Comparison of ENCODE assay signal across 14 cellular contexts in genomic region chr10:78577673-78578072, GRCh38.
A peak's percentile ranks its signal among the peaks of the same experiment; 100 is the strongest.
DNase-seq lines count a peak whose midpoint lies in the region; ATAC-seq and TF ChIP-seq lines count a peak whose summit lies in the region.
"Had no signal": no experiment of that assay in that cellular context is flagged by ENCODE, and none has a peak within 500 bp of the region (broad histone marks: within the 10 kb centered on the region; RNA-seq: fewer than 3 reads in every experiment).

No MANE protein-coding gene starts in this region.

- H2BK120ac ChIP-seq in neuronal stem cell (ENCODE audit: low read depth, low read length), result no peak overlapping the region

- H2BK5ac ChIP-seq in neuronal stem cell (ENCODE audit: low read length), result no peak overlapping the region

- ATAC-seq in HG03097 (IDR thresholded peaks at IDR 0.05; ENCODE audit: low FRiP score, unreplicated experiment) (no peak), omental fat pad (ENCODE audit: low FRiP score) (no peak)

- H2AFZ ChIP-seq in neuronal stem cell (ENCODE audit: low read length), result peak overlapping the region; percentile 53
- H2AFZ ChIP-seq: parathyroid adenoma had no signal

- H3K14ac ChIP-seq in neuronal stem cell (ENCODE audit: low read length), result no peak overlapping the region

- no peak overlapping the region for H4K91ac ChIP-seq in neuronal stem cell (ENCODE audit: low read depth, low read length, poor library complexity)

- H3K4ac ChIP-seq in neuronal stem cell (ENCODE audit: low read length), result no peak overlapping the region

- H2BK15ac ChIP-seq in neuronal stem cell (ENCODE audit: low read length), result no peak overlapping the region

- H3K79me1 ChIP-seq in neuronal stem cell (ENCODE audit: low read depth, low read length), result no peaks in the 10 kb centered on the region

- H4K8ac ChIP-seq in neuronal stem cell (ENCODE audit: low read depth, low read length), result no peak overlapping the region

- no peaks in the 10 kb centered on the region for H3K36me3 Mint-ChIP-seq in Calu3 (ENCODE audit: insufficient read depth, unreplicated experiment)

- no peaks in the 10 kb centered on the region for H3K36me3 ChIP-seq in neuronal stem cell (replicated peaks in 1 of 2; ENCODE audit: control insufficient read depth in 2 of 2, insufficient read depth in 2 of 2, low read length in 2 of 2)
- H3K36me3 ChIP-seq: thyroid gland had no signal

- no peak overlapping the region for H2AK5ac ChIP-seq in neuronal stem cell (ENCODE audit: low read depth, low read length)

- no peak overlapping the region for H3K4me3 ChIP-seq in neuronal stem cell (ENCODE audit: low read length in 2 of 2)
- H3K4me3 ChIP-seq: skin epidermis, thyroid gland had no signal

- TF ChIP-seq CTCF in omental fat pad (IDR thresholded peaks at IDR 0.05) (no peak), Calu3 (IDR thresholded peaks at IDR 0.05; ENCODE audit: unreplicated experiment) (no peak)

- H3K4me2 ChIP-seq in neuronal stem cell (ENCODE audit: insufficient read depth, low read length, poor library complexity, severe bottlenecking), result no peak overlapping the region
- H3K4me2 ChIP-seq: SK-N-SH had no signal

- H3K27ac Mint-ChIP-seq in Calu3 (ENCODE audit: unreplicated experiment), result no peak overlapping the region

- no CpG with 5 or more reads among the region's 5 CpGs for WGBS in neuronal stem cell (ENCODE audit: extremely low coverage in 2 of 2, insufficient read length in 2 of 2, insufficient replicate concordance in 1 of 2), 2 donors

- H3K9ac ChIP-seq in neuronal stem cell (ENCODE audit: low read depth, low read length, poor library complexity), result no peak overlapping the region
- H3K9ac ChIP-seq: parathyroid adenoma, SK-N-SH had no signal

- intact Hi-C loops in Calu3 (cut with micrococcal nuclease; ENCODE audit: unreplicated experiment), result no loop called here

- no peaks in the 10 kb centered on the region for H3K4me1 Mint-ChIP-seq in Calu3 (ENCODE audit: low read depth, unreplicated experiment)

- H3K27me3 Mint-ChIP-seq in Calu3 (ENCODE audit: unreplicated experiment), result peaks cover 81% of the 10 kb centered on the region

- no peak overlapping the region for H2BK12ac ChIP-seq in neuronal stem cell (ENCODE audit: low read length)

- DNase-seq in HT-29 (ENCODE audit: low spot score) (peak; percentile 28), NOMO-1 treated with DMSO at 0.1 percent for 48 hours (lab: John Stamatoyannopoulos, UW; ENCODE audit: unreplicated experiment) (peak; percentile 84), neuronal stem cell (ENCODE audit: low spot score) (no peak), omental fat pad (ENCODE audit: low spot score) (no peak), Calu3 (no peak)
- no peak for DNase-seq in activated CD4-positive, CD25-positive, alpha-beta regulatory T cell treated with anti-CD3 and anti-CD28 coated beads, Interleukin-2, amount 50 U/mL, for 72 hours
- DNase-seq: amygdala, hypothalamus, SK-N-SH, thyroid gland had no signal

- no peaks in the 10 kb centered on the region for H3K27me3 ChIP-seq in neuronal stem cell (ENCODE audit: control insufficient read depth in 3 of 3, insufficient read depth in 3 of 3, low read depth in 1 of 3, low read length in 3 of 3)
- H3K27me3 ChIP-seq: thyroid gland had no signal

- CTCF ChIA-PET in Calu3 (lab: Charles Lee), result interaction anchor here (0.6 kb wide), 1 partner anchor 113 kb away, joined by 3 read pairs; no protein-coding TSS in a partner anchor

- H3K23ac ChIP-seq in neuronal stem cell (ENCODE audit: low read depth, low read length, poor library complexity), result no peak overlapping the region

- peaks cover 5 to 7% of the 10 kb centered on the region in 2 donors for H3K4me1 ChIP-seq in neuronal stem cell (ENCODE audit: control insufficient read depth in 2 of 2, insufficient read depth in 1 of 2, low read depth in 1 of 2, low read length in 2 of 2)
- H3K4me1 ChIP-seq: parathyroid adenoma had no signal

- no peak overlapping the region for H3K18ac ChIP-seq in neuronal stem cell (ENCODE audit: low read length)

- no peaks in the 10 kb centered on the region for H3K9me3 ChIP-seq in neuronal stem cell (replicated peaks in 1 of 2; ENCODE audit: control insufficient read depth in 2 of 2, insufficient read depth in 1 of 2, low read depth in 1 of 2, low read length in 2 of 2)
- H3K9me3 ChIP-seq: SK-N-SH, thyroid gland had no signal

- H3K27ac ChIP-seq in cingulate gyrus (ENCODE audit: low read depth, low read length), result peak overlapping the region; percentile 14
- H3K27ac ChIP-seq in neuronal stem cell (replicated peaks; ENCODE audit: low read length), result no peak overlapping the region
- H3K27ac ChIP-seq: parathyroid adenoma, thyroid gland had no signal

- no peaks in the 10 kb centered on the region for H3K9me3 Mint-ChIP-seq in Calu3 (ENCODE audit: low read depth, unreplicated experiment)

- no TSS peak for BruUV-seq in Calu3 (replicated peaks; lab: Mats Ljungman, UMichigan)

- H3K4me3 Mint-ChIP-seq in Calu3 (ENCODE audit: low read depth, unreplicated experiment), result no peak overlapping the region

Comparison
In these comparisons a context has a peak if more than half of its experiments do, and no peak if none do; other contexts are left out.
1. DNase-seq: peak in HT-29 (single experiment) and NOMO-1 treated with DMSO at 0.1 percent for 48 hours (single experiment); none in neuronal stem cell (single experiment), activated CD4-positive, CD25-positive, alpha-beta regulatory T cell treated with anti-CD3 and anti-CD28 coated beads, Interleukin-2, amount 50 U/mL, for 72 hours (single experiment), omental fat pad (single experiment) and Calu3 (single experiment).